9 cellular contexts compared by ENCODE assay signal in genomic region chrY:19744381-19745378, GRCh38. TPM values are rescaled to one million over a fixed set of nuclear protein-coding genes. Genes with fewer than 3 reads are reported as not detected.
DNase-seq lines count a peak whose midpoint lies in the region; ATAC-seq and TF ChIP-seq lines count a peak whose summit lies in the region.
"Had no signal": no experiment of that assay in that cellular context is flagged by ENCODE, and none has a peak within 500 bp of the region (broad histone marks: within the 10 kb centered on the region; RNA-seq: fewer than 3 reads in every experiment).

TSS of gene KDM5D (minus strand) at chrY:19744726. CDS start at chrY:19744534, 192 bp downstream.

- CTCF ChIA-PET in activated CD8-positive, alpha-beta memory T cell treated with anti-CD3 and anti-CD28 coated beads for 36 hours (lab: Charles Lee), result no interaction called here

- H3K27ac Mint-ChIP-seq in activated naive CD8-positive, alpha-beta T cell treated with anti-CD3 and anti-CD28 coated beads, Interleukin-2, amount 50 U/mL, for 24 hours, result peak within 1 kb of the TSS; percentile 93

- POLR2A ChIA-PET in activated CD8-positive, alpha-beta memory T cell treated with anti-CD3 and anti-CD28 coated beads for 36 hours (lab: Charles Lee), result no interaction called here

- peaks cover 11% of the 10 kb centered on the region for H3K36me3 Mint-ChIP-seq in activated naive CD8-positive, alpha-beta T cell treated with anti-CD3 and anti-CD28 coated beads, Interleukin-2, amount 50 U/mL, for 24 hours (ENCODE audit: low read depth)

- peak; percentile 92 for ATAC-seq in activated naive CD8-positive, alpha-beta T cell treated with anti-CD3 and anti-CD28 coated beads, Interleukin-2, amount 50 U/mL, for 24 hours
- ATAC-seq in GM19328 (IDR thresholded peaks at IDR 0.05; ENCODE audit: unreplicated experiment), result no peak

- peak within 1 kb of the TSS in 1 of 3 donors; percentile 76 for H3K4me3 ChIP-seq in thyroid gland (replicated peaks in 1 of 3)
- H3K4me3 ChIP-seq: BLaER1 treated with 17β-estradiol and CSF1 and Interleukin-3, amounts not matched to agents 10 nM and 100 nM had no signal

- no peaks in the 10 kb centered on the region for H3K36me3 ChIP-seq in thyroid gland
- H3K36me3 ChIP-seq: BLaER1 treated with 17β-estradiol and CSF1 and Interleukin-3, amounts not matched to agents 10 nM and 100 nM had no signal

- peak within 1 kb of the TSS in 1 of 3 donors; percentile 93 for H3K27ac ChIP-seq in thyroid gland
- H3K27ac ChIP-seq: BLaER1 treated with 17β-estradiol and CSF1 and Interleukin-3, amounts not matched to agents 10 nM and 100 nM had no signal

- intact Hi-C loops in thyroid gland (cut with DNase I), result no loop called here

- no peaks in the 10 kb centered on the region for H3K27me3 Mint-ChIP-seq in activated naive CD8-positive, alpha-beta T cell treated with anti-CD3 and anti-CD28 coated beads, Interleukin-2, amount 50 U/mL, for 24 hours

- H3K9me3 ChIP-seq in thyroid gland, result no peaks in the 10 kb centered on the region
- H3K9me3 ChIP-seq: BLaER1 treated with 17β-estradiol and CSF1 and Interleukin-3, amounts not matched to agents 10 nM and 100 nM had no signal

- peak within 1 kb of the TSS; percentile 91 for H3K4me3 Mint-ChIP-seq in activated naive CD8-positive, alpha-beta T cell treated with anti-CD3 and anti-CD28 coated beads, Interleukin-2, amount 50 U/mL, for 24 hours

- no peaks in the 10 kb centered on the region for H3K4me1 ChIP-seq in thyroid gland
- H3K4me1 ChIP-seq: BLaER1 treated with 17β-estradiol and CSF1 and Interleukin-3, amounts not matched to agents 10 nM and 100 nM had no signal

- no peak for TF ChIP-seq CTCF in thyroid gland (IDR thresholded peaks at IDR 0.05)

- no peak for DNase-seq in activated CD8-positive, alpha-beta memory T cell treated with anti-CD3 and anti-CD28 coated beads, Interleukin-2, amount 50 U/mL, for 4 hours
- peak; percentile 30 for DNase-seq in NCI-H226
- peak; percentile 53 for DNase-seq in activated naive CD8-positive, alpha-beta T cell treated with anti-CD3 and anti-CD28 coated beads, Interleukin-2, amount 50 U/mL, for 24 hours
- DNase-seq in medulla oblongata (ENCODE audit: extremely low spot score), result peak; percentile 63
- peak; percentile 72 to 76 for DNase-seq in thyroid gland
- DNase-seq in central memory CD4-positive, alpha-beta T cell, result no peak

- no peak for TF ChIP-seq POLR2A in thyroid gland (IDR thresholded peaks at IDR 0.05)

- no peaks in the 10 kb centered on the region for H3K9me3 Mint-ChIP-seq in activated naive CD8-positive, alpha-beta T cell treated with anti-CD3 and anti-CD28 coated beads, Interleukin-2, amount 50 U/mL, for 24 hours

- peaks cover 24% of the 10 kb centered on the region for H3K4me1 Mint-ChIP-seq in activated naive CD8-positive, alpha-beta T cell treated with anti-CD3 and anti-CD28 coated beads, Interleukin-2, amount 50 U/mL, for 24 hours

- no peaks in the 10 kb centered on the region for H3K27me3 ChIP-seq in thyroid gland
- H3K27me3 ChIP-seq: BLaER1 treated with 17β-estradiol and CSF1 and Interleukin-3, amounts not matched to agents 10 nM and 100 nM had no signal

- 0 to 1% methylated on average over 42 of the region's 52 CpGs for WGBS in thyroid gland, 2 donors

RNA-seq across cellular contexts. Expression of gene KDM5D, which starts in this region (rescaled TPM):
- 10 to 100 TPM; 29.4 to 31.3 TPM for total RNA-seq in activated CD8-positive, alpha-beta memory T cell treated with anti-CD3 and anti-CD28 coated beads for 36 hours
- 10 to 100 TPM in 2 of 4 donors, under 1 TPM in 2; 0.11 to 90.6 (median 34.5) TPM for total RNA-seq in thyroid gland

Comparison
In these comparisons a context has a peak if more than half of its experiments do, and no peak if none do; other contexts are left out.
1. DNase-seq: peak in NCI-H226 (single experiment), activated naive CD8-positive, alpha-beta T cell treated with anti-CD3 and anti-CD28 coated beads, Interleukin-2, amount 50 U/mL, for 24 hours (single experiment), medulla oblongata (single experiment) and thyroid gland (2 of 2); none in activated CD8-positive, alpha-beta memory T cell treated with anti-CD3 and anti-CD28 coated beads, Interleukin-2, amount 50 U/mL, for 4 hours (single experiment) and central memory CD4-positive, alpha-beta T cell (single experiment).